ENCODE assay signal across 20 cellular contexts in genomic region chr14:76282581-76282980, GRCh38.
"Had no signal": no experiment of that assay in that cellular context is flagged by ENCODE, and none has a peak within 500 bp of the region (broad histone marks: within the 10 kb centered on the region; RNA-seq: fewer than 3 reads in every experiment).

No MANE protein-coding gene starts in this region.

- FAIRE-seq: RCC 7860 had no signal

- H3K36me3 Mint-ChIP-seq: activated naive CD4-positive, alpha-beta T cell treated with anti-CD3 and anti-CD28 coated beads, Interleukin-2, amount 50 U/mL, for 72 hours had no signal

- H3K36me3 ChIP-seq: brain microvascular endothelial cell, cardiac muscle cell had no signal

- H3K27me3 ChIP-seq: brain microvascular endothelial cell, cardiac muscle cell had no signal

- ATAC-seq: activated naive CD4-positive, alpha-beta T cell treated with anti-CD3 and anti-CD28 coated beads, Interleukin-2, amount 50 U/mL, for 72 hours; activated naive CD8-positive, alpha-beta T cell treated with anti-CD3 and anti-CD28 coated beads, Interleukin-2, amount 50 U/mL, for 24 hours had no signal

- H3K4me1 Mint-ChIP-seq: activated naive CD8-positive, alpha-beta T cell treated with anti-CD3 and anti-CD28 coated beads, Interleukin-2, amount 50 U/mL, for 24 hours had no signal

- H3K27ac Mint-ChIP-seq: activated naive CD4-positive, alpha-beta T cell treated with anti-CD3 and anti-CD28 coated beads, Interleukin-2, amount 50 U/mL, for 72 hours; activated naive CD8-positive, alpha-beta T cell treated with anti-CD3 and anti-CD28 coated beads, Interleukin-2, amount 50 U/mL, for 24 hours; T-helper 1 cell treated with Interleukin-12 subunit alpha and Interleukin-12 subunit beta and Interleukin-4 antibody, amounts not matched to agents 30 μg/mL and 1 μg/mL, for 36 hours had no signal

- H3K4me3 Mint-ChIP-seq: activated naive CD8-positive, alpha-beta T cell treated with anti-CD3 and anti-CD28 coated beads, Interleukin-2, amount 50 U/mL, for 24 hours; T-helper 1 cell treated with Interleukin-12 subunit alpha and Interleukin-12 subunit beta and Interleukin-4 antibody, amounts not matched to agents 30 μg/mL and 1 μg/mL, for 36 hours had no signal

- H3K9me3 Mint-ChIP-seq: activated naive CD4-positive, alpha-beta T cell treated with anti-CD3 and anti-CD28 coated beads, Interleukin-2, amount 50 U/mL, for 72 hours; T-helper 1 cell treated with Interleukin-12 subunit alpha and Interleukin-12 subunit beta and Interleukin-4 antibody, amounts not matched to agents 30 μg/mL and 1 μg/mL, for 36 hours had no signal

- DNase-seq: activated CD4-positive, alpha-beta T cell treated with anti-CD3 and anti-CD28 coated beads for 48 hours; activated CD4-positive, alpha-beta T cell treated with anti-CD3 and anti-CD28 coated beads, Interleukin-2, amount 50 U/mL, for 48 hours; activated CD4-positive, CD25-positive, alpha-beta regulatory T cell treated with anti-CD3 and anti-CD28 coated beads, Interleukin-2, amount 50 U/mL, for 72 hours; activated naive CD4-positive, alpha-beta T cell; activated naive CD8-positive, alpha-beta T cell treated with anti-CD3 and anti-CD28 coated beads, Interleukin-2, amount 50 U/mL, for 24 hours; activated T-cell treated with anti-CD3 and anti-CD28 coated beads, Interleukin-2, amount 50 U/mL, for 1 hour; amygdala; brain microvascular endothelial cell; KG1; NCI-H1048; NCI-H146; NCI-H187 treated with DMSO at 0.1 percent for 48 hours; NCI-H2081 treated with DMSO at 0.1 percent for 48 hours; NCI-H446; NCI-H524; SHP77 treated with DMSO at 0.1 percent for 48 hours had no signal

- H3K4me3 ChIP-seq: cardiac muscle cell had no signal

- H3K27ac ChIP-seq: brain microvascular endothelial cell, cardiac muscle cell had no signal
